Comparison of ENCODE assay signal across 25 cellular contexts in the genomic region with DNA sequence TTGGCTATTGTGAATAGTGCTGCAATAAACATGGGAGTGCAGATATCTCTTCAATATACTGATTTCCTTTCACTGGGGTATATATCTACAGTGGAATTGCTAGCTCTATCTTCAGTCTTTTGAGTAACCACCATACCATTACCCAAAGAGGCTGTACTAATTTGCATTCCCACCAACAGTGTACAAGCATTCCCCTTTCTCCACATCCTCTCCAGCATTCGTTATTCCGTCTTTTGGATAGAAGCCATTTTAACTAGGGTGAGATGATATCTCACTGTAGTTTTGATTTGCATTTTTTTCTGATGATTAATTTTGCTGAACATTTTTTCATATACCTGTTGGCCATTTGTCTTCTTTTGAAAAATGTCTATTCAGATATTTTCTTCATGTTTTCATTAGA.
"Had no signal": no experiment of that assay in that cellular context is flagged by ENCODE, and none has a peak within 500 bp of the region (broad histone marks: within the 10 kb centered on the region; RNA-seq: fewer than 3 reads in every experiment).

No MANE protein-coding gene starts in this region.

- ATAC-seq: left colon; left lung; lower lobe of right lung; natural killer cell; right lobe of liver; stimulated activated memory B cell treated with anti-CD40 and anti-IgM and Interleukin-4, amounts not matched to agents 10 μg/mL and 1 μg/mL and 100 μg/mL, for 72 hours; stimulated activated naive CD8-positive, alpha-beta T cell treated with anti-CD3 and anti-CD28 coated beads, Interleukin-15, amount 100 ng/mL, for 72 hours had no signal

- H3K27ac ChIP-seq: left lung, lower lobe of right lung, neural progenitor cell, neutrophil, right atrium auricular region, right lobe of liver, tibial nerve, uterus had no signal

- DNase-seq: immature natural killer cell; kidney; left colon; left lung; lower lobe of right lung; mesendoderm; naive B cell; natural killer cell; nephron progenitor cell; occipital lobe; right lobe of liver; stimulated activated CD4-positive, alpha-beta T cell treated with anti-CD3 and anti-CD28 coated beads, Interleukin-1b, Interleukin-23, amount 100 ng/mL, for 48 hours; stimulated activated CD4-positive, alpha-beta T cell treated with anti-CD3 and anti-CD28 coated beads, Interleukin-2, amount 100 ng/mL, for 48 hours; stimulated activated CD4-positive, alpha-beta T cell treated with anti-CD3 and anti-CD28 coated beads, Interleukin-4, amount 100 ng/mL, for 4 hours; stimulated activated CD8-positive, alpha-beta memory T cell treated with anti-CD3 and anti-CD28 coated beads, Interleukin-4, amount 100 ng/mL, for 48 hours; stimulated activated naive CD4-positive, alpha-beta T cell treated with Interleukin-2 at 50 U/mL for 16 hours; stimulated activated naive CD8-positive, alpha-beta T cell treated with anti-CD3 and anti-CD28 coated beads, Interleukin-15, amount 100 ng/mL, for 72 hours; substantia nigra; uterus had no signal

- H3K4me3 ChIP-seq: left lung, lower lobe of right lung, neural progenitor cell, right atrium auricular region, right lobe of liver, smooth muscle cell, tibial nerve, uterus had no signal

- H3K9me3 ChIP-seq: neutrophil, right lobe of liver, uterus had no signal

- H3K27me3 ChIP-seq: left lung, neural progenitor cell, neutrophil, right atrium auricular region, right lobe of liver, tibial nerve, uterus had no signal

- H3K4me1 ChIP-seq: lower lobe of right lung, neural progenitor cell, right atrium auricular region, right lobe of liver, tibial nerve, uterus had no signal

- H3K36me3 ChIP-seq: lower lobe of right lung, right lobe of liver, uterus had no signal
